ENCODE assay signal across 12 cellular contexts in genomic region chr17:76351526-76352071, GRCh38. TPM values are rescaled to one million over a fixed set of nuclear protein-coding genes. Genes with fewer than 3 reads are reported as not detected.
A peak's percentile ranks its signal among the peaks of the same experiment; 100 is the strongest.
DNase-seq lines count a peak whose midpoint lies in the region; ATAC-seq and TF ChIP-seq lines count a peak whose summit lies in the region.
"Had no signal": no experiment of that assay in that cellular context is flagged by ENCODE, and none has a peak within 500 bp of the region (broad histone marks: within the 10 kb centered on the region; RNA-seq: fewer than 3 reads in every experiment).

No MANE protein-coding gene starts in this region.

- H2AFZ ChIP-seq in smooth muscle cell (ENCODE audit: low read depth): no peak overlapping the region

- H3K4me1 ChIP-seq in Panc1 (ENCODE audit: control insufficient read depth, insufficient read depth, low read length): peaks cover 16% of the 10 kb centered on the region
- H3K4me1 ChIP-seq in smooth muscle cell (ENCODE audit: low read depth): no peaks in the 10 kb centered on the region

- POLR2A ChIA-PET in Panc1 (lab: Charles Lee): interaction anchor here (0.7 kb wide), 3 partner anchors 33 to 77 kb away, joined by 4 to 9 read pairs (median 5); partner anchors contain the start of gene SPHK1

- no peaks in the 10 kb centered on the region for H3K9me3 Mint-ChIP-seq in activated naive CD4-positive, alpha-beta T cell treated with anti-CD3 and anti-CD28 coated beads, Interleukin-2, amount 10 ng/mL, durations not matched to agents 7 days and 5 days
- H3K9me3 Mint-ChIP-seq in activated naive CD4-positive, alpha-beta T cell treated with anti-CD3 and anti-CD28 coated beads, Interleukin-2, amount 50 U/mL, for 72 hours: no peaks in the 10 kb centered on the region
- H3K9me3 Mint-ChIP-seq: memory B cell had no signal

- 90% methylated on average over 9 of the region's 9 CpGs for WGBS in smooth muscle cell (ENCODE audit: low lambda C conversion rate)

- in situ Hi-C loops in Panc1 (cut with HindIII; ENCODE audit: low pct_unique_long_range_greater_than_20kb, low sequenced_read_pairs): no loop called here

- peaks cover 29% of the 10 kb centered on the region for H3K4me1 Mint-ChIP-seq in activated naive CD4-positive, alpha-beta T cell treated with anti-CD3 and anti-CD28 coated beads, Interleukin-2, amount 10 ng/mL, durations not matched to agents 7 days and 5 days

- CTCF ChIA-PET in activated naive CD4-positive, alpha-beta T cell treated with anti-CD3 and anti-CD28 coated beads, Interleukin-2, amount 10 ng/mL, durations not matched to agents 7 days and 5 days (lab: Charles Lee): interaction anchor here (1.0 to 2.9 kb wide), 5 partner anchors 19 to 490 kb away, joined by 3 to 23 read pairs (median 6); partner anchors contain the start of gene SPHK1
- CTCF ChIA-PET in Panc1 (lab: Charles Lee): interaction anchor here (1.0 kb wide), 1 partner anchor 18 kb away, joined by 10 read pairs; no protein-coding TSS in a partner anchor

- peak overlapping the region; percentile 9 for H3K4me2 ChIP-seq in smooth muscle cell

- intact Hi-C loops in Panc1 (cut with micrococcal nuclease; ENCODE audit: unreplicated experiment): no loop called here

- peaks cover 9% of the 10 kb centered on the region for H3K27me3 Mint-ChIP-seq in activated naive CD4-positive, alpha-beta T cell treated with anti-CD3 and anti-CD28 coated beads, Interleukin-2, amount 10 ng/mL, durations not matched to agents 7 days and 5 days
- H3K27me3 Mint-ChIP-seq: memory B cell had no signal

- H3K4me3 Mint-ChIP-seq in activated naive CD4-positive, alpha-beta T cell treated with anti-CD3 and anti-CD28 coated beads, Interleukin-2, amount 10 ng/mL, durations not matched to agents 7 days and 5 days: peak overlapping the region; percentile 87

- H3K9me3 ChIP-seq in Panc1 (ENCODE audit: control insufficient read depth, insufficient read depth, low read depth, low read length) (no peaks in the 10 kb centered on the region), smooth muscle cell (replicated peaks; ENCODE audit: low read depth) (no peaks in the 10 kb centered on the region)
- H3K9me3 ChIP-seq: MG63 had no signal

- H3K27ac ChIP-seq in Panc1 (ENCODE audit: low read length): peak overlapping the region; percentile 53; the same call in 1 of the 2 replicates
- no peak overlapping the region for H3K27ac ChIP-seq in smooth muscle cell (ENCODE audit: low read depth)

- H3K27me3 ChIP-seq in Panc1 (ENCODE audit: control insufficient read depth, insufficient read depth, low read length) (no peaks in the 10 kb centered on the region), smooth muscle cell (ENCODE audit: low read depth) (no peaks in the 10 kb centered on the region)
- H3K27me3 ChIP-seq: MG63 had no signal

- no peaks in the 10 kb centered on the region for H4K20me1 ChIP-seq in smooth muscle cell (ENCODE audit: low read depth)

- no peak for ATAC-seq in activated naive CD4-positive, alpha-beta T cell treated with anti-CD3 and anti-CD28 coated beads, Interleukin-2, amount 50 U/mL, for 72 hours
- no peak for ATAC-seq in Panc1
- no peak for ATAC-seq in HG03442 (IDR thresholded peaks at IDR 0.05; ENCODE audit: unreplicated experiment)

- H3K79me2 ChIP-seq in smooth muscle cell (ENCODE audit: low read depth): peaks cover 31% of the 10 kb centered on the region

- peaks cover 17% of the 10 kb centered on the region for H3K36me3 Mint-ChIP-seq in activated naive CD4-positive, alpha-beta T cell treated with anti-CD3 and anti-CD28 coated beads, Interleukin-2, amount 10 ng/mL, durations not matched to agents 7 days and 5 days
- peaks cover 4 to 5% of the 10 kb centered on the region in 2 donors for H3K36me3 Mint-ChIP-seq in activated naive CD4-positive, alpha-beta T cell treated with anti-CD3 and anti-CD28 coated beads, Interleukin-2, amount 50 U/mL, for 72 hours

- H3K27ac Mint-ChIP-seq in activated naive CD4-positive, alpha-beta T cell treated with anti-CD3 and anti-CD28 coated beads, Interleukin-2, amount 10 ng/mL, durations not matched to agents 7 days and 5 days: no peak overlapping the region
- H3K27ac Mint-ChIP-seq in activated naive CD4-positive, alpha-beta T cell treated with anti-CD3 and anti-CD28 coated beads, Interleukin-2, amount 50 U/mL, for 72 hours: no peak overlapping the region
- H3K27ac Mint-ChIP-seq: memory B cell had no signal

- DNase-seq in activated naive CD4-positive, alpha-beta T cell treated with anti-CD3 and anti-CD28 coated beads, Interleukin-2, amount 10 ng/mL, durations not matched to agents 7 days and 5 days: no peak
- no peak for DNase-seq in activated naive CD4-positive, alpha-beta T cell treated with anti-CD3 and anti-CD28 coated beads, Interleukin-2, amount 50 U/mL, for 72 hours (ENCODE audit: low spot score in 2 of 2)
- no peak for DNase-seq in Panc1 (ENCODE audit: low read depth, low spot score)
- peak; percentile 59 to 65 for DNase-seq in dermis microvascular lymphatic vessel endothelial cell (ENCODE audit: low read depth in 2 of 2)
- no peak for DNase-seq in smooth muscle cell (lab: John Stamatoyannopoulos, UW; ENCODE audit: unreplicated experiment)
- DNase-seq in ureter (ENCODE audit: low spot score): no peak
- no peak for DNase-seq in DMS 273 treated with DMSO at 0.1 percent for 48 hours (lab: John Stamatoyannopoulos, UW)
- DNase-seq: AML-193, MG63 had no signal

- H3K4me3 ChIP-seq in Panc1 (ENCODE audit: low read depth in 2 of 2, low read length in 2 of 2): peak overlapping the region in 1 of 2 experiments; percentile 78; a peak in 1 of 4 replicates
- no peak overlapping the region for H3K4me3 ChIP-seq in smooth muscle cell
- H3K4me3 ChIP-seq: MG63, skin epidermis had no signal

- peaks cover 3% of the 10 kb centered on the region for H3F3A ChIP-seq in smooth muscle cell (ENCODE audit: low read depth)

- no peak overlapping the region for H3K9ac ChIP-seq in smooth muscle cell (ENCODE audit: low read depth)

- TSS peak; percentile 86 for BruUV-seq in Panc1 (replicated peaks; lab: Mats Ljungman, UMichigan)

- TF ChIP-seq CTCF in Panc1 (IDR thresholded peaks at IDR 0.05) (no peak), smooth muscle cell (IDR thresholded peaks at IDR 0.05; ENCODE audit: borderline replicate concordance, insufficient read depth, poor library complexity, severe bottlenecking) (no peak)

- H3K36me3 ChIP-seq in Panc1 (ENCODE audit: control insufficient read depth, insufficient read depth, low read length): peaks cover 3% of the 10 kb centered on the region; the same call in 1 of the 2 replicates
- no peaks in the 10 kb centered on the region for H3K36me3 ChIP-seq in smooth muscle cell (ENCODE audit: low read depth)

RNA-seq across cellular contexts. Expression of gene PRPSAP1, which starts 2.1 kb away (rescaled TPM):
- total RNA-seq in activated naive CD4-positive, alpha-beta T cell treated with anti-CD3 and anti-CD28 coated beads, Interleukin-2, amount 50 U/mL, for 72 hours: 10 to 100 TPM; 17.2 to 31.2 TPM
- total RNA-seq in Panc1 (2021; ENCODE audit: unreplicated experiment) (99.6 TPM), dermis microvascular lymphatic vessel endothelial cell (71.8 and 129 TPM in 2 replicates), smooth muscle cell (27.1 and 43.6 TPM in 2 replicates), ureter (40.1 TPM)
- polyA plus RNA-seq in Panc1 (2012; ENCODE audit: insufficient read length): 92.9 TPM
- 35.7 and 51.5 TPM in 2 replicates for polyA plus RNA-seq in smooth muscle cell

RNA-seq across cellular contexts. Expression of gene SPHK1, which starts 32.8 kb away (rescaled TPM):
- total RNA-seq in activated naive CD4-positive, alpha-beta T cell treated with anti-CD3 and anti-CD28 coated beads, Interleukin-2, amount 50 U/mL, for 72 hours: 10 to 100 TPM in 1 of 2 donors, 1 to 10 TPM in 1; 7.1 to 11.9 TPM
- total RNA-seq in Panc1 (2021; ENCODE audit: unreplicated experiment) (18.2 TPM), dermis microvascular lymphatic vessel endothelial cell (196 and 380 TPM in 2 replicates), smooth muscle cell (8.3 and 20.1 TPM in 2 replicates), ureter (3.1 TPM)
- polyA plus RNA-seq in Panc1 (2012; ENCODE audit: insufficient read length): 17.7 TPM
- polyA plus RNA-seq in smooth muscle cell: 24.8 and 27.4 TPM in 2 replicates

RNA-seq across cellular contexts. Expression of gene QRICH2, which starts 43.5 kb away (rescaled TPM):
- total RNA-seq in activated naive CD4-positive, alpha-beta T cell treated with anti-CD3 and anti-CD28 coated beads, Interleukin-2, amount 50 U/mL, for 72 hours: 1 to 10 TPM in 1 of 2 donors, under 1 TPM in 1; 0.46 to 1.8 TPM
- total RNA-seq in Panc1 (2021; ENCODE audit: unreplicated experiment) (0.92 TPM), dermis microvascular lymphatic vessel endothelial cell (5.6 and 12.0 TPM in 2 replicates), smooth muscle cell (1.2 TPM in 2 replicates), ureter (1.9 TPM)
- polyA plus RNA-seq in Panc1 (2012; ENCODE audit: insufficient read length): 2.1 TPM
- 1.1 and 1.5 TPM in 2 replicates for polyA plus RNA-seq in smooth muscle cell

Comparison
In these comparisons a context has a peak if more than half of its experiments do, and no peak if none do; other contexts are left out.
1. DNase-seq: peak in dermis microvascular lymphatic vessel endothelial cell (2 of 2); none in activated naive CD4-positive, alpha-beta T cell treated with anti-CD3 and anti-CD28 coated beads, Interleukin-2, amount 10 ng/mL, durations not matched to agents 7 days and 5 days (single experiment), activated naive CD4-positive, alpha-beta T cell treated with anti-CD3 and anti-CD28 coated beads, Interleukin-2, amount 50 U/mL, for 72 hours (0 of 2), Panc1 (single experiment), smooth muscle cell (single experiment), ureter (single experiment) and DMS 273 treated with DMSO at 0.1 percent for 48 hours (single experiment).